Comparison of ENCODE assay signal across 12 cellular contexts in the genomic region with DNA sequence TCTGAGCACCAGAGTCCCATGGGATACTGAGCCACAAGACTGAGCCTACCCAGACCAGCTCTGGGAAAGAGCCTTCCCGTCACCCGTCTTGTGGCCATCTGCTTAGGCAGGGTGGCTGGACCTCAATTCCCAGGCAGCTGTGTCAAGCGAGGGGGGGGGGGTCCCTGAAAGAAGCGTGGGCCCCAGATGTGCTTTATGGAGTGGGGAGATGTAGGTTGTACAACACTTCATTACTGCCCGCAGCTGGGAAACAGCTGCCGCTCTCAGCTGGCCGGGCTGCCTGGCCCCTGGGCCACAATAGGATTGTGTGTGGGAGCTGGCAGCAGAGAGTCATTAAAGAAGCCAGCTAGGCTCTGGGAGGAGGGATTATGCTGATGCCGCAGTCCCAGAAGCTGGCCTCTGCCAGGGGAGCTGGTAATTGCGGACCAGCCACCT.
DNase-seq lines count a peak whose midpoint lies in the region; TF ChIP-seq lines count a peak whose summit lies in the region.
"Had no signal": no experiment of that assay in that cellular context is flagged by ENCODE, and none has a peak within 500 bp of the region (broad histone marks: within the 10 kb centered on the region; RNA-seq: fewer than 3 reads in every experiment).

No MANE protein-coding gene starts in this region.

- 0 out of 2 replicates have a peak, but pooled peaks cover 6% of the 10 kb centered on the region for H3K36me3 Mint-ChIP-seq in HFFc6 (ENCODE audit: low read depth)
- H3K36me3 Mint-ChIP-seq: stimulated activated memory B cell treated with anti-CD40 and anti-IgM and Interleukin-4, amounts not matched to agents 10 μg/mL and 1 μg/mL and 100 μg/mL, for 72 hours had no signal

- H3K79me1 ChIP-seq in mesendoderm (ENCODE audit: low read length), result no peaks in the 10 kb centered on the region

- H3K4ac ChIP-seq in mesendoderm (ENCODE audit: low read depth, low read length), result no peak overlapping the region

- no peak overlapping the region for H2BK5ac ChIP-seq in mesendoderm (ENCODE audit: low read length)

- H3K27me3 Mint-ChIP-seq in HFFc6 (ENCODE audit: insufficient read depth), result no peaks in the 10 kb centered on the region
- H3K27me3 Mint-ChIP-seq: stimulated activated memory B cell treated with anti-CD40 and anti-IgM and Interleukin-4, amounts not matched to agents 10 μg/mL and 1 μg/mL and 100 μg/mL, for 72 hours had no signal

- H2BK120ac ChIP-seq in mesendoderm (ENCODE audit: low read depth, low read length), result no peak overlapping the region

- H3K4me3 ChIP-seq in AG10803 (ENCODE audit: low read length), result no peak overlapping the region
- no peak overlapping the region for H3K4me3 ChIP-seq in mesendoderm (ENCODE audit: low read length)

- no peak overlapping the region for H4K5ac ChIP-seq in mesendoderm (ENCODE audit: low read length)

- H4K8ac ChIP-seq in mesendoderm (ENCODE audit: low read depth, low read length), result no peak overlapping the region

- H3K36me3 ChIP-seq in mesendoderm (ENCODE audit: control insufficient read depth, insufficient read depth, low read length), result no peaks in the 10 kb centered on the region

- H2AK5ac ChIP-seq in mesendoderm (ENCODE audit: low read length), result no peak overlapping the region

- no peak overlapping the region for H3K27ac ChIP-seq in mesendoderm (ENCODE audit: low read depth, low read length)

- H3K79me2 ChIP-seq in mesendoderm (ENCODE audit: control insufficient read depth, insufficient read depth, low read length), result no peaks in the 10 kb centered on the region

- no peak overlapping the region for H2BK15ac ChIP-seq in mesendoderm (replicated peaks; ENCODE audit: low read depth)

- no peaks in the 10 kb centered on the region for H3K4me1 ChIP-seq in mesendoderm (ENCODE audit: control insufficient read depth, low read depth, low read length)

- no peak overlapping the region for H3K18ac ChIP-seq in mesendoderm (ENCODE audit: low read length)

- no peak overlapping the region for H3K56ac ChIP-seq in mesendoderm (ENCODE audit: low read length)

- H3K4me3 Mint-ChIP-seq in HFFc6, result no peak overlapping the region
- H3K4me3 Mint-ChIP-seq: stimulated activated memory B cell treated with anti-CD40 and anti-IgM and Interleukin-4, amounts not matched to agents 10 μg/mL and 1 μg/mL and 100 μg/mL, for 72 hours had no signal

- no peaks in the 10 kb centered on the region for H3K27me3 ChIP-seq in mesendoderm (ENCODE audit: insufficient read depth, low read length, poor library complexity)

- no peak overlapping the region for H3K27ac Mint-ChIP-seq in HFFc6
- H3K27ac Mint-ChIP-seq: stimulated activated memory B cell treated with anti-CD40 and anti-IgM and Interleukin-4, amounts not matched to agents 10 μg/mL and 1 μg/mL and 100 μg/mL, for 72 hours; T-helper 2 cell treated with Interferon-gamma antibody and Interleukin-4, amounts not matched to agents 5 μg/mL and 100 μg/mL, for 36 hours had no signal

- TF ChIP-seq CTCF in AG10803 (conservative IDR thresholded peaks at IDR 0.05; ENCODE audit: low read length), result no peak
- no peak for TF ChIP-seq CTCF in HFFc6 (IDR thresholded peaks at IDR 0.05)

- no peak overlapping the region for H3K23ac ChIP-seq in mesendoderm (ENCODE audit: low read length)

- no peak overlapping the region for H3K4me2 ChIP-seq in mesendoderm (ENCODE audit: low read length)

- H3K9ac ChIP-seq in mesendoderm (ENCODE audit: low read length), result no peak overlapping the region

- no CpG with 5 or more reads among the region's 9 CpGs for WGBS in mesendoderm (ENCODE audit: extremely low coverage, insufficient coverage, low lambda C conversion rate)

- H3K4me1 Mint-ChIP-seq in HFFc6 (ENCODE audit: low read depth), result no peaks in the 10 kb centered on the region

- DNase-seq in AG10803 (ENCODE audit: low read depth) (peak; percentile 31), NCI-H146 (lab: John Stamatoyannopoulos, UW) (peak; percentile 60), astrocyte of the hippocampus (ENCODE audit: low read depth, low spot score) (peak; percentile 33), mesendoderm (peak; percentile 21), AG08395 (ENCODE audit: low spot score) (no peak), HFFc6 (no peak), SW 1271 (lab: John Stamatoyannopoulos, UW) (no peak)
- DNase-seq in stimulated activated CD8-positive, alpha-beta memory T cell treated with anti-CD3 and anti-CD28 coated beads, Interleukin-4, amount 100 ng/mL, for 48 hours, result no peak
- DNase-seq: mammary epithelial cell; stimulated activated CD4-positive, alpha-beta T cell treated with anti-CD3 and anti-CD28 coated beads, Interleukin-12 subunit alpha, Interleukin-12 subunit beta, amount 100 ng/mL, for 4 hours had no signal

- H3K9me3 Mint-ChIP-seq in HFFc6, result peaks cover 57% of the 10 kb centered on the region
- H3K9me3 Mint-ChIP-seq: stimulated activated memory B cell treated with anti-CD40 and anti-IgM and Interleukin-4, amounts not matched to agents 10 μg/mL and 1 μg/mL and 100 μg/mL, for 72 hours; T-helper 2 cell treated with Interferon-gamma antibody and Interleukin-4, amounts not matched to agents 5 μg/mL and 100 μg/mL, for 36 hours had no signal

Comparison
In these comparisons a context has a peak if more than half of its experiments do, and no peak if none do; other contexts are left out.
1. DNase-seq: peak in AG10803 (single experiment), NCI-H146 (single experiment), astrocyte of the hippocampus (single experiment) and mesendoderm (single experiment); none in AG08395 (single experiment), HFFc6 (single experiment), stimulated activated CD8-positive, alpha-beta memory T cell treated with anti-CD3 and anti-CD28 coated beads, Interleukin-4, amount 100 ng/mL, for 48 hours (single experiment) and SW 1271 (0 of 2).